23 cellular contexts compared by ENCODE assay signal in genomic region chr11:71426413-71426812, GRCh38.
DNase-seq lines count a peak whose midpoint lies in the region; ATAC-seq and TF ChIP-seq lines count a peak whose summit lies in the region.
"Had no signal": no experiment of that assay in that cellular context is flagged by ENCODE, and none has a peak within 500 bp of the region (broad histone marks: within the 10 kb centered on the region; RNA-seq: fewer than 3 reads in every experiment).

No MANE protein-coding gene starts in this region.

- TF ChIP-seq CTCF in DND-41 (IDR thresholded peaks at IDR 0.05; ENCODE audit: borderline replicate concordance, extremely low read depth, low read length, poor library complexity, severe bottlenecking) = peak; percentile 6

- H3K27ac ChIP-seq in DND-41 (ENCODE audit: low read length) = no peak overlapping the region
- H3K27ac ChIP-seq: psoas muscle, sigmoid colon, SJCRH30 had no signal

- no peaks in the 10 kb centered on the region for H3K27me3 ChIP-seq in DND-41 (ENCODE audit: insufficient read depth, low read length, poor library complexity)
- H3K27me3 ChIP-seq: SJCRH30 had no signal

- no peak overlapping the region for H3K9ac ChIP-seq in DND-41 (ENCODE audit: low read depth, low read length)

- no peaks in the 10 kb centered on the region for H3K4me1 ChIP-seq in DND-41 (ENCODE audit: insufficient read depth, low read length)
- H3K4me1 ChIP-seq: psoas muscle, sigmoid colon, SJCRH30 had no signal

- DNase-seq in DND-41 = no peak
- DNase-seq in ELR (ENCODE audit: low read depth) = peak; percentile 12
- peak; percentile 26 for DNase-seq in astrocyte of the hippocampus (ENCODE audit: low read depth, low spot score)
- peak; percentile 63 for DNase-seq in fibroblast of peridontal ligament (ENCODE audit: extremely low read depth)
- DNase-seq in kidney tubule cell (ENCODE audit: low spot score) = no peak
- no peak for DNase-seq in DMS153 (lab: John Stamatoyannopoulos, UW)
- DNase-seq: activated CD4-positive, alpha-beta T cell treated with anti-CD3 and anti-CD28 coated beads for 1 hour; activated gamma-delta T cell treated with Interleukin-2 at 50 U/mL for 16 hours; C1 segment of cervical spinal cord; natural killer cell; NCI-H1417; NCI-H2029 treated with DMSO at 0.1 percent for 48 hours; psoas muscle; sigmoid colon; SJCRH30; stimulated activated CD4-positive, alpha-beta T cell treated with anti-CD3 and anti-CD28 coated beads, Interleukin-12 subunit alpha, Interleukin-12 subunit beta, amount 100 ng/mL, for 4 hours; stimulated activated CD4-positive, alpha-beta T cell treated with anti-CD3 and anti-CD28 coated beads, Interleukin-4, amount 100 ng/mL, for 24 hours; substantia nigra; SW 1271 had no signal

- H3K4me2 ChIP-seq in DND-41 (ENCODE audit: insufficient read depth, low read length) = no peak overlapping the region
- H3K4me2 ChIP-seq: GM23338 had no signal

- no peak overlapping the region for H2AFZ ChIP-seq in DND-41 (ENCODE audit: low read depth, low read length)
- H2AFZ ChIP-seq: GM23338 had no signal

- no peaks in the 10 kb centered on the region for H3K79me2 ChIP-seq in DND-41 (ENCODE audit: insufficient read depth, low read length)

- ATAC-seq in DND-41 (ENCODE audit: insufficient read depth, low read depth) = no peak
- no peak for ATAC-seq in GM19023 (IDR thresholded peaks at IDR 0.05; ENCODE audit: unreplicated experiment)
- ATAC-seq: HepG2, natural killer cell, psoas muscle had no signal

- H4K20me1 ChIP-seq in DND-41 (ENCODE audit: insufficient read depth, low read length) = no peaks in the 10 kb centered on the region

- H3K9me3 ChIP-seq in DND-41 (ENCODE audit: insufficient read depth, low read length, severe bottlenecking) = no peaks in the 10 kb centered on the region
- H3K9me3 ChIP-seq: psoas muscle, SJCRH30 had no signal

- H3K4me3 ChIP-seq in DND-41 (ENCODE audit: low read depth in 1 of 2, low read length in 2 of 2) = no peak overlapping the region
- H3K4me3 ChIP-seq: GM23338, lung, psoas muscle, sigmoid colon, SJCRH30 had no signal

- no peaks in the 10 kb centered on the region for H3K36me3 ChIP-seq in DND-41 (ENCODE audit: insufficient read depth, low read length)
- H3K36me3 ChIP-seq: sigmoid colon, SJCRH30 had no signal

Comparison
In these comparisons a context has a peak if more than half of its experiments do, and no peak if none do; other contexts are left out.
1. DNase-seq: peak in ELR (single experiment), astrocyte of the hippocampus (single experiment) and fibroblast of peridontal ligament (single experiment); none in DND-41 (single experiment), kidney tubule cell (single experiment) and DMS153 (single experiment).